Comparison of ENCODE assay signal across 25 cellular contexts in genomic region chr5:89546658-89547057, GRCh38.
"Had no signal": no experiment of that assay in that cellular context is flagged by ENCODE, and none has a peak within 500 bp of the region (broad histone marks: within the 10 kb centered on the region; RNA-seq: fewer than 3 reads in every experiment).

No MANE protein-coding gene starts in this region.

- H3K4me1 ChIP-seq: foreskin keratinocyte, left lung, neural progenitor cell, prostate gland, right atrium auricular region, upper lobe of right lung had no signal

- H3K36me3 ChIP-seq: brain microvascular endothelial cell, left lung, neural progenitor cell, prostate gland, right atrium auricular region, upper lobe of right lung had no signal

- DNase-seq: activated CD4-positive, alpha-beta T cell treated with anti-CD3 and anti-CD28 coated beads, Interleukin-2, amount 10 ng/mL, durations not matched to agents 24 days and 14 days; activated CD4-positive, CD25-positive, alpha-beta regulatory T cell; activated CD8-positive, alpha-beta T cell treated with anti-CD3 and anti-CD28 coated beads, Interleukin-2, amount 10 ng/mL, durations not matched to agents 7 days and 5 days; activated naive CD4-positive, alpha-beta T cell treated with anti-CD3 and anti-CD28 coated beads, Interleukin-2, amount 10 ng/mL, durations not matched to agents 7 days and 5 days; activated naive CD8-positive, alpha-beta T cell treated with anti-CD3 and anti-CD28 coated beads, Interleukin-2, amount 50 U/mL, for 24 hours; activated T-cell treated with anti-CD3 and anti-CD28 coated beads, Interleukin-2, amount 50 U/mL, for 24 hours; aorta; brain microvascular endothelial cell; central memory CD4-positive, alpha-beta T cell; dorsolateral prefrontal cortex; foreskin keratinocyte; hypothalamus; left lung; mammary epithelial cell; naive thymus-derived CD4-positive, alpha-beta T cell; stimulated activated CD4-positive, alpha-beta T cell treated with anti-CD3 and anti-CD28 coated beads, Interleukin-12 subunit alpha, Interleukin-12 subunit beta, amount 100 ng/mL, for 4 hours; stimulated activated CD4-positive, alpha-beta T cell treated with anti-CD3 and anti-CD28 coated beads, Interleukin-1b, Interleukin-23, amount 100 ng/mL, for 48 hours; stimulated activated CD8-positive, alpha-beta memory T cell treated with anti-CD3 and anti-CD28 coated beads, Interleukin-4, amount 100 ng/mL, for 48 hours; stimulated activated naive CD4-positive, alpha-beta T cell; upper lobe of right lung had no signal

- FAIRE-seq: colon, TTC549 had no signal

- ATAC-seq: activated CD8-positive, alpha-beta T cell treated with anti-CD3 and anti-CD28 coated beads, Interleukin-2, amount 10 ng/mL, durations not matched to agents 7 days and 5 days; activated naive CD8-positive, alpha-beta T cell treated with anti-CD3 and anti-CD28 coated beads, Interleukin-2, amount 50 U/mL, for 24 hours; foreskin keratinocyte; left lung; naive thymus-derived CD4-positive, alpha-beta T cell; upper lobe of right lung had no signal

- H3K27me3 ChIP-seq: brain microvascular endothelial cell, dorsolateral prefrontal cortex, foreskin keratinocyte, left lung, neural progenitor cell, right atrium auricular region, upper lobe of right lung had no signal

- H3K4me3 ChIP-seq: dorsolateral prefrontal cortex, left lung, neural progenitor cell, prostate gland, right atrium auricular region, upper lobe of right lung had no signal

- H2AFZ ChIP-seq: neural progenitor cell had no signal

- H3K9ac ChIP-seq: neural progenitor cell had no signal

- H3K9me3 ChIP-seq: left lung, prostate gland, right atrium auricular region, upper lobe of right lung had no signal

- H3K27ac ChIP-seq: brain microvascular endothelial cell, dorsolateral prefrontal cortex, foreskin keratinocyte, left lung, neural progenitor cell, prostate gland, right atrium auricular region, upper lobe of right lung had no signal

- H3K4me2 ChIP-seq: neural progenitor cell had no signal
